In the genomic region with DNA sequence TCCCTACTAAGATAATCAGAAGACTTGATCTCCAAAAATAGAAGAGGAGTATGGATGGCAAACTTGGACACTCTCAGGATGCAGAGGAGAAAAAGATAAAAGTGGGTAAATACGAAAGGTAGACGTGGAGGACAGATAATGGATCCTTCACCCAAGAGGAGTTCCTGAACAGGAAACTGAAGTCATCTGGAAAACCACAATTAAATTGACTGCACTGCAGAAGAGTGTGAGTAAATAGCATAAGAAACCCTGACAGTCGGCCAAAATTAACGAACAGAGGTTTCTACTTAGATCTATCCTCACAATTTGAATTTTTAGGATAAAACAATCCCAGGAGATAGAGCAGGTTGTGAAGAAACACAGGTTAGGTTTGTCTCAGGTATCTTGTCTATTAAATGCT, we compare ENCODE assay signal across 1 cellular context.
TF ChIP-seq lines count a peak whose summit lies in the region.

No MANE protein-coding gene starts in this region.

TF ChIP-seq in WTC11, 78 proteins besides CTCF, POLR2A, EP300 and RAD21 (continued from another document):
- no peak for TF ChIP-seq E2F5 (CRISPR knock-in tag; IDR thresholded peaks at IDR 0.05)
- no peak for TF ChIP-seq ZNF317 (CRISPR knock-in tag; IDR thresholded peaks at IDR 0.05; ENCODE audit: borderline replicate concordance, low read depth)
- no peak for TF ChIP-seq NR2C2 (CRISPR knock-in tag; IDR thresholded peaks at IDR 0.05)
TF ChIP-seq in WTC11: peak in this region for 0.
